In genomic region chr2:241834853-241835210, GRCh38 we compare ENCODE assay signal across 23 cellular contexts. TPM values are rescaled to one million over a fixed set of nuclear protein-coding genes. Genes with fewer than 3 reads are reported as not detected.
DNase-seq lines count a peak whose midpoint lies in the region; ATAC-seq, FAIRE-seq and TF ChIP-seq lines count a peak whose summit lies in the region.
"Had no signal": no experiment of that assay in that cellular context is flagged by ENCODE, and none has a peak within 500 bp of the region (broad histone marks: within the 10 kb centered on the region; RNA-seq: fewer than 3 reads in every experiment).

No MANE protein-coding gene starts in this region.

- peaks cover 7% of the 10 kb centered on the region for H3K9me3 Mint-ChIP-seq in astrocyte (ENCODE audit: unreplicated experiment)
- no peaks in the 10 kb centered on the region for H3K9me3 Mint-ChIP-seq in osteocyte (ENCODE audit: unreplicated experiment)
- H3K9me3 Mint-ChIP-seq: CD4-positive, alpha-beta memory T cell had no signal

- DNase-seq in EH (ENCODE audit: low read depth), result peak; percentile 40
- no peak for DNase-seq in astrocyte (ENCODE audit: low read depth)
- DNase-seq in testis, result peak; percentile 2
- no peak for DNase-seq in osteocyte (ENCODE audit: extremely low spot score, unreplicated experiment)
- no peak for DNase-seq in GM19238 (ENCODE audit: insufficient read length, low spot score)
- DNase-seq: 8988T, C1 segment of cervical spinal cord, Calu3, COR-L47, DMS53, DMS79 treated with DMSO at 0.1 percent for 48 hours, GOT3, HFFc6 had no signal

- no peaks in the 10 kb centered on the region for H3K36me3 ChIP-seq in astrocyte (ENCODE audit: insufficient read depth, low read length)
- H3K36me3 ChIP-seq in testis (ENCODE audit: low read depth, missing control alignments), result no peaks in the 10 kb centered on the region
- H3K36me3 ChIP-seq: HAP-1 had no signal

- TF ChIP-seq CTCF in astrocyte (IDR thresholded peaks at IDR 0.05; ENCODE audit: insufficient read depth, low read depth, low read length), result no peak
- no peak for TF ChIP-seq CTCF in testis (IDR thresholded peaks at IDR 0.05)
- TF ChIP-seq CTCF in osteocyte (IDR thresholded peaks at IDR 0.05), result no peak

- TF ChIP-seq POLR2A in testis (IDR thresholded peaks at IDR 0.05), result no peak

- no peak for ATAC-seq in HG03565 (IDR thresholded peaks at IDR 0.05; ENCODE audit: unreplicated experiment)
- ATAC-seq: A549 had no signal

- no peak overlapping the region for H3K9ac ChIP-seq in astrocyte (ENCODE audit: low read length)

- intact Hi-C loops in testis (cut with DNase I; ENCODE audit: low total_unique reads), result no loop called here

- H3K27me3 Mint-ChIP-seq in astrocyte (ENCODE audit: low read depth, unreplicated experiment), result peaks cover 24% of the 10 kb centered on the region
- H3K27me3 Mint-ChIP-seq in osteocyte (ENCODE audit: unreplicated experiment), result peaks cover 55% of the 10 kb centered on the region

- no peaks in the 10 kb centered on the region for H3K4me1 ChIP-seq in astrocyte (ENCODE audit: insufficient read depth, low read length)
- peaks cover 4% of the 10 kb centered on the region for H3K4me1 ChIP-seq in testis

- peaks cover 5% of the 10 kb centered on the region for H3K4me1 Mint-ChIP-seq in astrocyte (ENCODE audit: low read depth, unreplicated experiment)
- peaks cover 7% of the 10 kb centered on the region for H3K4me1 Mint-ChIP-seq in osteocyte (ENCODE audit: unreplicated experiment)

- H3K27ac Mint-ChIP-seq in astrocyte (ENCODE audit: unreplicated experiment) (peak overlapping the region; percentile 22), osteocyte (ENCODE audit: unreplicated experiment) (no peak overlapping the region)
- H3K27ac Mint-ChIP-seq: HFFc6 had no signal

- no peak overlapping the region for H3K4me3 ChIP-seq in astrocyte (ENCODE audit: insufficient read depth, low read depth, low read length)
- no peak overlapping the region for H3K4me3 ChIP-seq in testis
- H3K4me3 ChIP-seq: A549, HAP-1 had no signal

- H3K4me3 Mint-ChIP-seq in astrocyte (ENCODE audit: unreplicated experiment) (no peak overlapping the region), osteocyte (ENCODE audit: unreplicated experiment) (no peak overlapping the region)
- H3K4me3 Mint-ChIP-seq: CD4-positive, alpha-beta memory T cell; HFFc6 had no signal

- no peaks in the 10 kb centered on the region for H4K20me1 ChIP-seq in astrocyte (ENCODE audit: insufficient read depth, low read length)

- H3K79me2 ChIP-seq in astrocyte (ENCODE audit: insufficient read depth, low read length), result no peaks in the 10 kb centered on the region

- H3K4me2 ChIP-seq in astrocyte (ENCODE audit: low read length), result no peak overlapping the region
- H3K4me2 ChIP-seq: A549 had no signal

- no peaks in the 10 kb centered on the region for H3K9me3 ChIP-seq in astrocyte (ENCODE audit: insufficient read depth, low read depth, low read length)
- H3K9me3 ChIP-seq in testis, result no peaks in the 10 kb centered on the region
- H3K9me3 ChIP-seq: A549, HAP-1 had no signal

- 90 to 95% methylated on average over 4 of the region's 4 CpGs for WGBS in testis, 2 donors

- H3K27ac ChIP-seq in astrocyte (ENCODE audit: low read depth, low read length), result no peak overlapping the region
- no peak overlapping the region for H3K27ac ChIP-seq in testis
- H3K27ac ChIP-seq: A549 had no signal

- H3K27me3 ChIP-seq in astrocyte (ENCODE audit: insufficient read depth, low read length), result peaks cover 31% of the 10 kb centered on the region
- no peaks in the 10 kb centered on the region for H3K27me3 ChIP-seq in testis

- FAIRE-seq in astrocyte (lab: Jason Lieb, UNC), result no peak
- FAIRE-seq: A549, G401.6, GM12892, GM19239, H54 had no signal

- H3K36me3 Mint-ChIP-seq in astrocyte (ENCODE audit: low read depth, unreplicated experiment) (no peaks in the 10 kb centered on the region), osteocyte (ENCODE audit: unreplicated experiment) (no peaks in the 10 kb centered on the region)
- H3K36me3 Mint-ChIP-seq: CD4-positive, alpha-beta memory T cell had no signal

- H2AFZ ChIP-seq in astrocyte (ENCODE audit: low read depth, low read length), result no peak overlapping the region

RNA-seq across cellular contexts. Expression of gene PDCD1, which starts 23.9 kb away (rescaled TPM):
- total RNA-seq in astrocyte (not detected in 2 replicates), testis (under 1 TPM; 0.37 to 0.39 TPM), osteocyte (not detected in 2 replicates)
- 0.47 TPM for polyA plus RNA-seq in testis (ENCODE audit: insufficient read depth, low read depth, low replicate concordance)
- total RNA-seq: Calu3, Daoy, HFFc6 had no signal
- polyA plus RNA-seq: A549, BJ had no signal

RNA-seq across cellular contexts. Expression of gene NEU4, which starts 25.8 kb away (rescaled TPM):
- total RNA-seq in astrocyte, result 0.09 and 0.22 TPM in 2 replicates
- 1 to 10 TPM; 1.6 to 2.0 TPM for total RNA-seq in testis
- 0.88 TPM for polyA plus RNA-seq in testis (ENCODE audit: insufficient read depth, low read depth, low replicate concordance)
- not detected in 2 replicates for total RNA-seq in osteocyte
- total RNA-seq: Daoy had no signal
- polyA plus RNA-seq: BJ had no signal

RNA-seq across cellular contexts. Expression of gene RTP5, which starts 34.7 kb away (rescaled TPM):
- total RNA-seq in astrocyte (not detected in 2 replicates), testis (under 1 TPM; 0.47 to 0.93 TPM), osteocyte (not detected in 2 replicates)
- 0.13 TPM for polyA plus RNA-seq in testis (ENCODE audit: insufficient read depth, low read depth, low replicate concordance)
- total RNA-seq: Calu3, Daoy, HFFc6 had no signal
- polyA plus RNA-seq: A549; BJ; CD4-positive, alpha-beta memory T cell had no signal

RNA-seq across cellular contexts. Expression of gene GAL3ST2, which starts 58.2 kb away (rescaled TPM):
- not detected in 2 replicates for total RNA-seq in astrocyte
- total RNA-seq in testis, result 1 to 10 TPM; 2.8 to 4.3 TPM
- 0.54 TPM for polyA plus RNA-seq in testis (ENCODE audit: insufficient read depth, low read depth, low replicate concordance)
- 0.48 TPM in 1 of 2 replicates, not detected in the other for total RNA-seq in osteocyte
- total RNA-seq: Calu3, Daoy had no signal
- polyA plus RNA-seq: BJ had no signal

Comparison
In these comparisons a context has a peak if more than half of its experiments do, and no peak if none do; other contexts are left out.
1. DNase-seq: peak in EH (single experiment) and testis (single experiment); none in astrocyte (single experiment), osteocyte (single experiment) and GM19238 (single experiment).